7 cellular contexts compared by ENCODE assay signal in genomic region chr6:122283884-122284283, GRCh38.
"Had no signal": no experiment of that assay in that cellular context is flagged by ENCODE, and none has a peak within 500 bp of the region (broad histone marks: within the 10 kb centered on the region; RNA-seq: fewer than 3 reads in every experiment).

No MANE protein-coding gene starts in this region.

- H3K9me3 ChIP-seq: HAP-1 had no signal

- H3K27me3 Mint-ChIP-seq: IgD-negative memory B cell had no signal

- H3K4me1 ChIP-seq: HAP-1 had no signal

- DNase-seq: GOT3, H7, KG1 had no signal

- H3K4me3 ChIP-seq: HAP-1 had no signal

- H3K27ac Mint-ChIP-seq: IgD-negative memory B cell had no signal

- FAIRE-seq: HTR-8/SVneo had no signal

- ATAC-seq: HCT116 had no signal

- H3K36me3 ChIP-seq: HAP-1 had no signal

- H3K4me1 Mint-ChIP-seq: IgD-negative memory B cell had no signal

- H3K36me3 Mint-ChIP-seq: IgD-negative memory B cell had no signal

- H3K4me3 Mint-ChIP-seq: IgD-negative memory B cell had no signal
